ENCODE assay signal across 1 cellular context in genomic region chr1:19330449-19331135, GRCh38.
TF ChIP-seq lines count a peak whose summit lies in the region.

No MANE protein-coding gene starts in this region.

TF ChIP-seq in K562, 482 proteins besides CTCF, POLR2A, EP300 and RAD21 (continued from another document):
- TF ChIP-seq, protein P1, sequence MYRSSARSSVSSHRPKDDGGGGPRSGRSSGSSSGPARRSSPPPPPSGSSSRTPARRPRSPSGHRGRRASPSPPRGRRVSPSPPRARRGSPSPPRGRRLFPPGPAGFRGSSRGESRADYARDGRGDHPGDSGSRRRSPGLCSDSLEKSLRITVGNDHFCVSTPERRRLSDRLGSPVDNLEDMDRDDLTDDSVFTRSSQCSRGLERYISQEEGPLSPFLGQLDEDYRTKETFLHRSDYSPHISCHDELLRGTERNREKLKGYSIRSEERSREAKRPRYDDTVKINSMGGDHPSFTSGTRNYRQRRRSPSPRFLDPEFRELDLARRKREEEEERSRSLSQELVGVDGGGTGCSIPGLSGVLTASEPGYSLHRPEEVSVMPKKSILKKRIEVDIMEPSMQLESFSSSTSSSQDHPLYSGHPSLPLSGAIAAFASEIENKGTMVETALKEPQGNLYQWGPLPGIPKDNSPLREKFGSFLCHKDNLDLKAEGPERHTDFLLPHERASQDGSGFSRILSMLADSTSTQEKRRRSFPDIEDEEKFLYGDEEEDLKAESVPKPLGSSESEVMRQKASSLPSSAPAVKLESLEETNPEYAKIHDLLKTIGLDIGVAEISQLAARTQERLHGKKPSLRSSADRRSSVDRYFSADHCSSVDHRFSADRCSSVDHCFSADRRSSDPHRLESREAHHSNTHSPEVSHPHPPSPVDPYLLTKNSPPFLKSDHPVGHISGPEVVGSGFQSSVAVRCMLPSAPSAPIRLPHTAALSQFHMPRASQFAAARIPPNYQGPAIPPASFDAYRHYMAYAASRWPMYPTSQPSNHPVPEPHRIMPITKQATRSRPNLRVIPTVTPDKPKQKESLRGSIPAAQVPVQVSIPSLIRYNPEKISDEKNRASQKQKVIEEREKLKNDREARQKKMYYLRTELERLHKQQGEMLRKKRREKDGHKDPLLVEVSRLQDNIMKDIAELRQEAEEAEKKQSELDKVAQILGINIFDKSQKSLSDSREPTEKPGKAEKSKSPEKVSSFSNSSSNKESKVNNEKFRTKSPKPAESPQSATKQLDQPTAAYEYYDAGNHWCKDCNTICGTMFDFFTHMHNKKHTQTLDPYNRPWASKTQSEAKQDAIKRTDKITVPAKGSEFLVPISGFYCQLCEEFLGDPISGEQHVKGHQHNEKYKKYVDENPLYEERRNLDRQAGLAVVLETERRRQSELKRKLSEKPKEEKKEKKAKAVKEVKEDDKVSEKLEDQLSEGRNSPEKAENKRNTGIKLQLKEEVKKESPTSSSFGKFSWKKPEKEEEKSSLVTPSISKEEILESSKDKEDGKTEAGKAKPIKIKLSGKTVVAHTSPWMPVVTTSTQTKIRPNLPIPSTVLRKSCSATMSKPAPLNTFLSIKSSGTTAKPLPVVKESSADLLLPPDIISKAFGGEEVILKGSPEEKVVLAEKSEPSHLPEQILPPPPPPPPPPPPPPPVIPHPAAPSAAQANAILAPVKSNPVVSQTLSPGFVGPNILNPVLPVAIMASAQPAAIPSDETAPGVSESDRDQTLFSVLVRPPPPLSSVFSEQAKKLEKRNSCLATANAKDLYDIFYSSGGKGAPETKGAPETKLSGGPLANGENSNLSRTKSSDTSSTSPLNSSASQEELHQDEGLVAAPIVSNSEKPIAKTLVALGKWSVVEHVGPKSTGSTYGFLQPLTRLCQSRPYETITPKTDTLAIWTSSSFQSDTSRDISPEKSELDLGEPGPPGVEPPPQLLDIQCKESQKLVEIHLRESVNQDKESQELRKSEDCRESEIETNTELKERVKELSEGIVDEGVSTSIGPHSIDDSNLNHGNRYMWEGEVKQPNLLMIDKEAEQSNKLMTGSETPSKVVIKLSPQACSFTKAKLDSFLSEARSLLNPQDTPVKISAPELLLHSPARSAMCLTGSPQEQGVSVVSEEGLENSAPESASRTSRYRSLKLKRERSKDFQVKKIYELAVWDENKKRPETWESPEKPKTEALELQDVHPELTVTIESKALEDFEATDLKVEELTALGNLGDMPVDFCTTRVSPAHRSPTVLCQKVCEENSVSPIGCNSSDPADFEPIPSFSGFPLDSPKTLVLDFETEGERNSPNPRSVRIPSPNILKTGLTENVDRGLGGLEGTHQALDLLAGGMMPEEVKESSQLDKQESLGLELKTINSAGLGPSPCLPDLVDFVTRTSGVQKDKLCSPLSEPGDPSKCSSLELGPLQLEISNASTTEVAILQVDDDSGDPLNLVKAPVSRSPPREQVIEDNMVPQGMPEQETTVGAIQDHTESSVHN (IDR thresholded peaks at IDR 0.05; ENCODE audit: borderline replicate concordance in 1 of 2, low read depth in 1 of 2): no peak
- TF ChIP-seq, protein P2, sequence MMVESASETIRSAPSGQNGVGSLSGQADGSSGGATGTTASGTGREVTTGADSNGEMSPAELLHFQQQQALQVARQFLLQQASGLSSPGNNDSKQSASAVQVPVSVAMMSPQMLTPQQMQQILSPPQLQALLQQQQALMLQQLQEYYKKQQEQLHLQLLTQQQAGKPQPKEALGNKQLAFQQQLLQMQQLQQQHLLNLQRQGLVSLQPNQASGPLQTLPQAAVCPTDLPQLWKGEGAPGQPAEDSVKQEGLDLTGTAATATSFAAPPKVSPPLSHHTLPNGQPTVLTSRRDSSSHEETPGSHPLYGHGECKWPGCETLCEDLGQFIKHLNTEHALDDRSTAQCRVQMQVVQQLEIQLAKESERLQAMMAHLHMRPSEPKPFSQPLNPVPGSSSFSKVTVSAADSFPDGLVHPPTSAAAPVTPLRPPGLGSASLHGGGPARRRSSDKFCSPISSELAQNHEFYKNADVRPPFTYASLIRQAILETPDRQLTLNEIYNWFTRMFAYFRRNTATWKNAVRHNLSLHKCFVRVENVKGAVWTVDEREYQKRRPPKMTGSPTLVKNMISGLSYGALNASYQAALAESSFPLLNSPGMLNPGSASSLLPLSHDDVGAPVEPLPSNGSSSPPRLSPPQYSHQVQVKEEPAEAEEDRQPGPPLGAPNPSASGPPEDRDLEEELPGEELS (CRISPR knock-in tag; IDR thresholded peaks at IDR 0.05; ENCODE audit: borderline replicate concordance): no peak
- TF ChIP-seq, protein P3, sequence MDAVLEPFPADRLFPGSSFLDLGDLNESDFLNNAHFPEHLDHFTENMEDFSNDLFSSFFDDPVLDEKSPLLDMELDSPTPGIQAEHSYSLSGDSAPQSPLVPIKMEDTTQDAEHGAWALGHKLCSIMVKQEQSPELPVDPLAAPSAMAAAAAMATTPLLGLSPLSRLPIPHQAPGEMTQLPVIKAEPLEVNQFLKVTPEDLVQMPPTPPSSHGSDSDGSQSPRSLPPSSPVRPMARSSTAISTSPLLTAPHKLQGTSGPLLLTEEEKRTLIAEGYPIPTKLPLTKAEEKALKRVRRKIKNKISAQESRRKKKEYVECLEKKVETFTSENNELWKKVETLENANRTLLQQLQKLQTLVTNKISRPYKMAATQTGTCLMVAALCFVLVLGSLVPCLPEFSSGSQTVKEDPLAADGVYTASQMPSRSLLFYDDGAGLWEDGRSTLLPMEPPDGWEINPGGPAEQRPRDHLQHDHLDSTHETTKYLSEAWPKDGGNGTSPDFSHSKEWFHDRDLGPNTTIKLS (IDR thresholded peaks at IDR 0.05; ENCODE audit: borderline replicate concordance, low read depth): no peak
- TF ChIP-seq PTTG1 (tag; IDR thresholded peaks at IDR 0.05; ENCODE audit: low read depth) (no peak), PHF21A (IDR thresholded peaks at IDR 0.05; ENCODE audit: borderline replicate concordance, low read depth) (no peak), SRF (CRISPR knock-in tag; IDR thresholded peaks at IDR 0.05) (no peak), RBFOX2 (IDR thresholded peaks at IDR 0.05; ENCODE audit: low read depth, low read length) (0 out of 2 replicates have a peak, but pooled peaks have one; percentile 8), BRCA1 (IDR thresholded peaks at IDR 0.05) (no peak), BRCA1 (CRISPR knock-in tag; IDR thresholded peaks at IDR 0.05) (0 out of 2 replicates have a peak, but pooled peaks have one; percentile 11), E4F1 (CRISPR knock-in tag; IDR thresholded peaks at IDR 0.05; ENCODE audit: borderline replicate concordance) (no peak), ZNF184 (CRISPR knock-in tag; IDR thresholded peaks at IDR 0.05) (no peak), SUPT5H (IDR thresholded peaks at IDR 0.05) (peak; percentile 24; the same call in 1 of the 2 replicates), ZNF57 (CRISPR knock-in tag; IDR thresholded peaks at IDR 0.05) (no peak), ZNF121 (CRISPR knock-in tag; conservative IDR thresholded peaks at IDR 0.05) (no peak), POLR2AphosphoS5 (IDR thresholded peaks at IDR 0.05; ENCODE audit: control insufficient read depth, insufficient read depth, low read depth, low read length) (peak; percentile 21; the same call in 1 of the 2 replicates), SMARCA5 (IDR thresholded peaks at IDR 0.05) (0 out of 2 replicates have a peak, but pooled peaks have one; percentile 48), ARNT (IDR thresholded peaks at IDR 0.05) (no peak), FOXJ3 (CRISPR knock-in tag; IDR thresholded peaks at IDR 0.05) (no peak), MYNN (IDR thresholded peaks at IDR 0.05) (peak; percentile 58; the same call in 1 of the 2 replicates), MYNN (CRISPR knock-in tag; IDR thresholded peaks at IDR 0.05) (no peak), ETS2 (tag; IDR thresholded peaks at IDR 0.05; ENCODE audit: borderline replicate concordance, poor library complexity, severe bottlenecking) (no peak), ZNF316 (IDR thresholded peaks at IDR 0.05) (no peak), NR1H2 (CRISPR knock-in tag; IDR thresholded peaks at IDR 0.05) (no peak), TSHZ1 (CRISPR knock-in tag; IDR thresholded peaks at IDR 0.05) (no peak), ZNF436 (CRISPR knock-in tag; IDR thresholded peaks at IDR 0.05) (peak; percentile 73), CSDE1 (IDR thresholded peaks at IDR 0.05) (no peak), ZNF311 (CRISPR knock-in tag; IDR thresholded peaks at IDR 0.05) (no peak), THRA (IDR thresholded peaks at IDR 0.05) (no peak)
- TF ChIP-seq, protein P4, sequence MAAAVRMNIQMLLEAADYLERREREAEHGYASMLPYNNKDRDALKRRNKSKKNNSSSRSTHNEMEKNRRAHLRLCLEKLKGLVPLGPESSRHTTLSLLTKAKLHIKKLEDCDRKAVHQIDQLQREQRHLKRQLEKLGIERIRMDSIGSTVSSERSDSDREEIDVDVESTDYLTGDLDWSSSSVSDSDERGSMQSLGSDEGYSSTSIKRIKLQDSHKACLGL (CRISPR knock-in tag; IDR thresholded peaks at IDR 0.05; ENCODE audit: borderline replicate concordance, poor library complexity, severe bottlenecking): no peak
